Comparison of ENCODE assay signal across 8 cellular contexts in genomic region chr17:80545499-80545826, GRCh38. TPM values are rescaled to one million over a fixed set of nuclear protein-coding genes. Genes with fewer than 3 reads are reported as not detected.
DNase-seq lines count a peak whose midpoint lies in the region; ATAC-seq and TF ChIP-seq lines count a peak whose summit lies in the region.

No MANE protein-coding gene starts in this region.

- TF ChIP-seq CTCF in tibial artery (IDR thresholded peaks at IDR 0.05): no peak

- H3K4me3 Mint-ChIP-seq in activated T-cell treated with anti-CD3 and anti-CD28 coated beads, Interleukin-2, amount 50 U/mL, for 4 hours: peak overlapping the region; percentile 94
- H3K4me3 Mint-ChIP-seq in activated naive CD8-positive, alpha-beta T cell: peak overlapping the region; percentile 88

- peak overlapping the region; percentile 62 to 73 for H3K27ac ChIP-seq in tibial artery

- no peaks in the 10 kb centered on the region for H3K36me3 ChIP-seq in tibial artery

- no peak for DNase-seq in activated T-cell treated with anti-CD3 and anti-CD28 coated beads, Interleukin-2, amount 50 U/mL, for 4 hours
- DNase-seq in activated T-cell treated with anti-CD3 and anti-CD28 coated beads, Interleukin-2, amount 50 U/mL, for 1 hour: no peak
- DNase-seq in left lobe of liver (ENCODE audit: low spot score) (no peak), tibial artery (no peak), KG1 (lab: John Stamatoyannopoulos, UW) (no peak), NCI-H226 (no peak), D341Med (ENCODE audit: low spot score) (no peak)

- intact Hi-C loops in tibial artery (cut with DNase I; ENCODE audit: low total_unique reads): no loop called here

- H3K4me1 Mint-ChIP-seq in activated T-cell treated with anti-CD3 and anti-CD28 coated beads, Interleukin-2, amount 50 U/mL, for 4 hours (ENCODE audit: low read depth): peaks cover 32% of the 10 kb centered on the region
- peaks cover 25% of the 10 kb centered on the region for H3K4me1 Mint-ChIP-seq in activated naive CD8-positive, alpha-beta T cell (ENCODE audit: low read depth)

- ATAC-seq in activated T-cell treated with anti-CD3 and anti-CD28 coated beads, Interleukin-2, amount 50 U/mL, for 4 hours: peak in 1 of 2 donors; percentile 7
- peak; percentile 6 for ATAC-seq in left lobe of liver

- H3K27ac Mint-ChIP-seq in activated naive CD8-positive, alpha-beta T cell: peak overlapping the region; percentile 88

- no peaks in the 10 kb centered on the region for H3K9me3 Mint-ChIP-seq in activated T-cell treated with anti-CD3 and anti-CD28 coated beads, Interleukin-2, amount 50 U/mL, for 4 hours
- no peaks in the 10 kb centered on the region for H3K9me3 Mint-ChIP-seq in activated naive CD8-positive, alpha-beta T cell (ENCODE audit: low read depth)

- H3K36me3 Mint-ChIP-seq in activated T-cell treated with anti-CD3 and anti-CD28 coated beads, Interleukin-2, amount 50 U/mL, for 4 hours (ENCODE audit: insufficient read depth): peaks cover 7% of the 10 kb centered on the region
- H3K36me3 Mint-ChIP-seq in activated naive CD8-positive, alpha-beta T cell: peaks cover 3% of the 10 kb centered on the region

- H3K4me1 ChIP-seq in tibial artery: peaks cover 0 to 27% (median 18%) of the 10 kb centered on the region in 4 donors

- H3K27me3 Mint-ChIP-seq in activated T-cell treated with anti-CD3 and anti-CD28 coated beads, Interleukin-2, amount 50 U/mL, for 4 hours (ENCODE audit: low read depth): peaks cover 16% of the 10 kb centered on the region
- peaks cover 2% of the 10 kb centered on the region for H3K27me3 Mint-ChIP-seq in activated naive CD8-positive, alpha-beta T cell

- peaks cover 0 to 25% of the 10 kb centered on the region in 2 donors for H3K27me3 ChIP-seq in tibial artery

- peak overlapping the region; percentile 75 to 83 for H3K4me3 ChIP-seq in tibial artery

- no peaks in the 10 kb centered on the region for H3K9me3 ChIP-seq in tibial artery

RNA-seq across cellular contexts. Expression of gene RPTOR, which starts 0.8 kb away (rescaled TPM):
- total RNA-seq in activated T-cell treated with anti-CD3 and anti-CD28 coated beads, Interleukin-2, amount 50 U/mL, for 4 hours: 10 to 100 TPM; 76.1 to 98.3 (median 89.5) TPM
- total RNA-seq in left lobe of liver: 18.8 TPM
